In the genomic region with DNA sequence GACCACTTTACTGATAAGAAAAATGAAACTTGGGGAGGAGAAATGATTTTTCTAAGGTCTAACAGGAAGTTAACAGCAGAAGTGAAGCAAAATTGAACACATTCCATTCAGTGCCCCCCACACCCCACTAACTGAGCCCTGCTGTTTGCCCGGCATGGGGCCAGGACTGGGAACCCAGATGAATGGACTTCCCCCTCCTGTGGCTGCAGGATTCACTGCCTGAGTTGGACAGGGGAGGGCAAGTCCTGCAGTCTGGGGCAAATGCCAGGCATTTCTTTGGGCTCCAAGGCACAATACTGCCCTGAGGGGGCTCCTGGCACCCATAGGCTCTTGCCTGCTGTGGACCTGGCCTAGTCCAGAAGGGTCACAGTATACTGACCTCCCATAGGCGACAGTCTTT, we compare ENCODE assay signal across 8 cellular contexts. TPM values are rescaled to one million over a fixed set of nuclear protein-coding genes. Genes with fewer than 3 reads are reported as not detected.
DNase-seq lines count a peak whose midpoint lies in the region; ATAC-seq, FAIRE-seq and TF ChIP-seq lines count a peak whose summit lies in the region.

No MANE protein-coding gene starts in this region.

- FAIRE-seq in RCC 7860 (lab: Jason Lieb, UNC) = no peak

- no peaks in the 10 kb centered on the region for H3K9me3 Mint-ChIP-seq in activated naive CD4-positive, alpha-beta T cell treated with anti-CD3 and anti-CD28 coated beads for 36 hours

- H3K27ac ChIP-seq in thymus (ENCODE audit: low read depth) (peak overlapping the region; percentile 9), hepatocyte (no peak overlapping the region)

- TF ChIP-seq CTCF in hepatocyte (IDR thresholded peaks at IDR 0.05; ENCODE audit: poor library complexity) = no peak

- H3K36me3 Mint-ChIP-seq in activated naive CD4-positive, alpha-beta T cell treated with anti-CD3 and anti-CD28 coated beads for 36 hours (ENCODE audit: low read depth) = peaks cover 29% of the 10 kb centered on the region

- DNase-seq in activated naive CD4-positive, alpha-beta T cell treated with anti-CD3 and anti-CD28 coated beads for 36 hours = no peak
- DNase-seq in activated naive CD4-positive, alpha-beta T cell treated with anti-CD3 and anti-CD28 coated beads, Interleukin-2, amount 50 U/mL, for 16 hours = no peak
- DNase-seq in NCI-H226 (peak; percentile 45), globus pallidus (ENCODE audit: low spot score) (peak; percentile 46), RCC 7860 (ENCODE audit: low spot score) (no peak), hepatocyte (ENCODE audit: low spot score) (no peak)

- H3K4me1 Mint-ChIP-seq in activated naive CD4-positive, alpha-beta T cell treated with anti-CD3 and anti-CD28 coated beads for 36 hours (ENCODE audit: low read depth) = peaks cover 17% of the 10 kb centered on the region

- WGBS in thymus = 79% methylated on average over 2 of the region's 2 CpGs
- 67% methylated on average over 2 of the region's 2 CpGs for WGBS in hepatocyte (ENCODE audit: low lambda C conversion rate, missing lambda C conversion rate)

- H3K27me3 ChIP-seq in thymus (ENCODE audit: control insufficient read depth, insufficient read depth) (no peaks in the 10 kb centered on the region), hepatocyte (no peaks in the 10 kb centered on the region)

- no peaks in the 10 kb centered on the region for H4K20me1 ChIP-seq in hepatocyte (ENCODE audit: insufficient read depth, poor library complexity, severe bottlenecking)

- H3K27me3 Mint-ChIP-seq in activated naive CD4-positive, alpha-beta T cell treated with anti-CD3 and anti-CD28 coated beads for 36 hours (ENCODE audit: low read depth) = no peaks in the 10 kb centered on the region

- H2AFZ ChIP-seq in hepatocyte = no peak overlapping the region

- H3K9me3 ChIP-seq in thymus (ENCODE audit: control insufficient read depth) (no peaks in the 10 kb centered on the region), hepatocyte (ENCODE audit: low read depth) (no peaks in the 10 kb centered on the region)

- intact Hi-C loops in activated naive CD4-positive, alpha-beta T cell treated with anti-CD3 and anti-CD28 coated beads for 36 hours (cut with micrococcal nuclease) = loop anchor here (1.0 to 10.0 kb wide), 4 partner anchors 21 to 690 kb away; a partner anchor contains a TSS

- CTCF ChIA-PET in activated naive CD4-positive, alpha-beta T cell treated with anti-CD3 and anti-CD28 coated beads for 36 hours (lab: Charles Lee) = interaction anchor here (0.8 to 2.5 kb wide), 16 partner anchors 9 to 198 kb away, joined by 3 to 8 read pairs (median 4); no protein-coding TSS in a partner anchor

- no peak overlapping the region for H3K4me2 ChIP-seq in hepatocyte

- peaks cover 60% of the 10 kb centered on the region for H3K4me1 ChIP-seq in thymus (ENCODE audit: control insufficient read depth, insufficient read depth, low read length)
- H3K4me1 ChIP-seq in hepatocyte (ENCODE audit: insufficient read depth) = peaks cover 31% of the 10 kb centered on the region

- H3K4me3 Mint-ChIP-seq in activated naive CD4-positive, alpha-beta T cell treated with anti-CD3 and anti-CD28 coated beads for 36 hours = peak overlapping the region; percentile 36

- H3K4me3 ChIP-seq in thymus (ENCODE audit: low read length) (no peak overlapping the region), hepatocyte (no peak overlapping the region)

- no peaks in the 10 kb centered on the region for H3K36me3 ChIP-seq in thymus (ENCODE audit: control insufficient read depth, insufficient read depth)
- no peaks in the 10 kb centered on the region for H3K36me3 ChIP-seq in hepatocyte (replicated peaks; ENCODE audit: insufficient read depth, low read depth)

- H3K27ac Mint-ChIP-seq in activated naive CD4-positive, alpha-beta T cell treated with anti-CD3 and anti-CD28 coated beads for 36 hours = no peak overlapping the region

- no peaks in the 10 kb centered on the region for H3K9me2 ChIP-seq in hepatocyte (replicated peaks; ENCODE audit: insufficient read depth)

- H3K79me2 ChIP-seq in hepatocyte = peaks cover 47% of the 10 kb centered on the region

- no peak for ATAC-seq in HG03095 (IDR thresholded peaks at IDR 0.05; ENCODE audit: unreplicated experiment)

RNA-seq across cellular contexts. Expression of a gene that starts 28.3 kb away (rescaled TPM):
- 100 to 1,000 TPM; 236 to 244 TPM for total RNA-seq in activated naive CD4-positive, alpha-beta T cell treated with anti-CD3 and anti-CD28 coated beads for 36 hours
- 93.9 TPM for polyA plus RNA-seq in thymus
- total RNA-seq in hepatocyte = 40.0 and 65.7 TPM in 2 replicates
- polyA plus RNA-seq in hepatocyte = 63.7 and 70.1 TPM in 2 replicates

Comparison
In these comparisons a context has a peak if more than half of its experiments do, and no peak if none do; other contexts are left out.
1. DNase-seq: peak in NCI-H226 (single experiment) and globus pallidus (single experiment); none in activated naive CD4-positive, alpha-beta T cell treated with anti-CD3 and anti-CD28 coated beads for 36 hours (single experiment), activated naive CD4-positive, alpha-beta T cell treated with anti-CD3 and anti-CD28 coated beads, Interleukin-2, amount 50 U/mL, for 16 hours (single experiment), RCC 7860 (single experiment) and hepatocyte (single experiment).